Comparison of ENCODE assay signal across 37 cellular contexts in genomic region chr11:125207866-125208425, GRCh38. TPM values are rescaled to one million over a fixed set of nuclear protein-coding genes. Genes with fewer than 3 reads are reported as not detected.
DNase-seq lines count a peak whose midpoint lies in the region; ATAC-seq, FAIRE-seq and TF ChIP-seq lines count a peak whose summit lies in the region.
"Had no signal": no experiment of that assay in that cellular context is flagged by ENCODE, and none has a peak within 500 bp of the region (broad histone marks: within the 10 kb centered on the region; RNA-seq: fewer than 3 reads in every experiment).

No MANE protein-coding gene starts in this region.

- no peak for TF ChIP-seq CTCF in HepG2 (CRISPR knock-in tag; IDR thresholded peaks at IDR 0.05)
- TF ChIP-seq CTCF in right lobe of liver (IDR thresholded peaks at IDR 0.05), result no peak
- TF ChIP-seq CTCF in cardiac fibroblast (IDR thresholded peaks at IDR 0.05; ENCODE audit: low read depth, low read length), result no peak

- CTCF ChIA-PET in HepG2 (lab: Yijun Ruan, JAX; ENCODE audit: low intra/inter-chr PET ratio, low total read pairs), result no interaction called here

- no peak for TF ChIP-seq RAD21 in HepG2 (CRISPR knock-in tag; IDR thresholded peaks at IDR 0.05)

- no peak overlapping the region for H3K9ac ChIP-seq in HepG2 (ENCODE audit: insufficient read depth, low read depth, low read length)

- in situ Hi-C loops in HepG2 (cut with HindIII; ENCODE audit: extremely low pct_ligation_motif_present, low pct_unique_long_range_greater_than_20kb), result no loop called here

- H3K9me3 ChIP-seq in HepG2 (ENCODE audit: low read length), result no peaks in the 10 kb centered on the region
- no peaks in the 10 kb centered on the region for H3K9me3 ChIP-seq in right lobe of liver
- H3K9me3 ChIP-seq: adrenal gland, colonic mucosa, heart right ventricle, lower lobe of right lung had no signal

- intact Hi-C loops in HepG2 (cut with micrococcal nuclease; ENCODE audit: unreplicated experiment), result no loop called here
- intact Hi-C loops in right lobe of liver (cut with DNase I), result no loop called here

- H2AFZ ChIP-seq in HepG2 (ENCODE audit: low read length), result no peak overlapping the region

- POLR2A ChIA-PET in HepG2 (lab: Yijun Ruan, JAX), result no interaction called here

- DNase-seq in HepG2 (ENCODE audit: low spot score) (no peak), right lobe of liver (no peak), cardiac fibroblast (ENCODE audit: low read depth in 2 of 2) (peak; percentile 4 to 57), iris pigment epithelial cell (ENCODE audit: low read depth) (peak; percentile 25), COR-L47 (lab: John Stamatoyannopoulos, UW) (no peak), NCI-H446 (lab: John Stamatoyannopoulos, UW) (no peak)
- DNase-seq: activated CD4-positive, alpha-beta T cell treated with anti-CD3 and anti-CD28 coated beads, Interleukin-2, amount 50 U/mL, for 48 hours; activated CD4-positive, CD25-positive, alpha-beta regulatory T cell treated with anti-CD3 and anti-CD28 coated beads, Interleukin-2, amount 50 U/mL, for 72 hours; activated naive CD4-positive, alpha-beta T cell treated with Interleukin-2 at 50 U/mL for 16 hours; activated T-cell treated with anti-CD3 and anti-CD28 coated beads, Interleukin-2, amount 50 U/mL, for 72 hours; adrenal gland; Calu3; colonic mucosa; DND-41; effector CD8-positive, alpha-beta T cell; GF-D8; heart right ventricle; HFFc6; KG1; lower lobe of right lung; MM.1S; naive thymus-derived CD8-positive, alpha-beta T cell; NCI-H1930; NCI-H2171 treated with DMSO at 0.1 percent for 48 hours; NCI-H524; OCI-M1; Right ventricle myocardium superior; substantia nigra had no signal

- H3K36me3 ChIP-seq in HepG2 (replicated peaks in 1 of 2; ENCODE audit: control insufficient read depth in 1 of 2, insufficient read depth in 2 of 2, low read length in 2 of 2) (no peaks in the 10 kb centered on the region), right lobe of liver (no peaks in the 10 kb centered on the region)
- H3K36me3 ChIP-seq: adrenal gland, cardiac muscle cell, colonic mucosa, heart right ventricle, lower lobe of right lung had no signal

- no TSS peak for BruUV-seq in HepG2 (replicated peaks; lab: Mats Ljungman, UMichigan)

- 0% methylated on average over 1 of the region's 1 CpG for WGBS in HepG2 (ENCODE audit: low lambda C conversion rate)
- WGBS in right lobe of liver (ENCODE audit: insufficient coverage, low coverage, low lambda C conversion rate, missing lambda C conversion rate), result no CpG with 5 or more reads among the region's 1 CpG

- ATAC-seq in HepG2 (no peak), right lobe of liver (no peak), HG02938 (IDR thresholded peaks at IDR 0.05; ENCODE audit: unreplicated experiment) (no peak)
- no peak for ATAC-seq in activated CD4-positive, CD25-positive, alpha-beta regulatory T cell treated with anti-CD3 and anti-CD28 coated beads, Interleukin-2, amount 50 U/mL, for 24 hours
- ATAC-seq: activated T-cell treated with anti-CD3 and anti-CD28 coated beads, Interleukin-2, amount 50 U/mL, for 72 hours; lower lobe of right lung; naive thymus-derived CD8-positive, alpha-beta T cell; SK-N-SH treated with all-trans-retinoic acid at 6 μM for 48 hours; stimulated activated effector memory CD8-positive, alpha-beta T cell treated with anti-CD3 and anti-CD28 coated beads, Interleukin-12 subunit alpha, Interleukin-12 subunit beta, amount 100 ng/mL, for 72 hours had no signal

- H3K4me1 ChIP-seq in HepG2 (ENCODE audit: insufficient read depth, low read length), result peaks cover 27% of the 10 kb centered on the region
- no peaks in the 10 kb centered on the region for H3K4me1 ChIP-seq in right lobe of liver
- H3K4me1 ChIP-seq: adrenal gland, colonic mucosa had no signal

- TF ChIP-seq EP300 in HepG2 (IDR thresholded peaks at IDR 0.05; ENCODE audit: low read depth in 2 of 2, low read length in 2 of 2) (no peak), HepG2 (CRISPR knock-in tag; IDR thresholded peaks at IDR 0.05; ENCODE audit: borderline replicate concordance) (no peak)

- H3K4me3 ChIP-seq in HepG2 (replicated peaks in 1 of 3; ENCODE audit: insufficient read depth in 1 of 3, low read depth in 2 of 3, low read length in 3 of 3) (no peak overlapping the region), right lobe of liver (no peak overlapping the region), cardiac fibroblast (replicated peaks in 1 of 2; ENCODE audit: low read depth in 2 of 2, low read length in 2 of 2) (no peak overlapping the region)
- H3K4me3 ChIP-seq: adrenal gland, cardiac muscle cell, colonic mucosa, heart right ventricle, lower lobe of right lung had no signal

- TF ChIP-seq POLR2A in HepG2 (IDR thresholded peaks at IDR 0.05; ENCODE audit: insufficient read depth in 1 of 2, low read depth in 2 of 2, low read length in 2 of 2), result no peak
- no peak for TF ChIP-seq POLR2A in right lobe of liver (IDR thresholded peaks at IDR 0.05)

- no peaks in the 10 kb centered on the region for H3K79me2 ChIP-seq in HepG2 (ENCODE audit: insufficient read depth, low read length)

- H3K27ac ChIP-seq in HepG2 (ENCODE audit: extremely low read length, insufficient read depth, low read length) (no peak overlapping the region), right lobe of liver (no peak overlapping the region)
- H3K27ac ChIP-seq: adrenal gland, cardiac muscle cell, colonic mucosa, epithelial cell of prostate, heart right ventricle, lower lobe of right lung had no signal

- no peak overlapping the region for H3K4me2 ChIP-seq in HepG2 (ENCODE audit: low read depth, low read length)

- FAIRE-seq in HepG2 (lab: Jason Lieb, UNC), result no peak
- FAIRE-seq: A204.1, HTR-8/SVneo had no signal

- H3K27me3 ChIP-seq in HepG2 (ENCODE audit: control insufficient read depth in 1 of 2, insufficient read depth in 2 of 2, low read length in 2 of 2) (peaks cover 0 to 6% of the 10 kb centered on the region in 2 experiments; a peak in 2 of 5 replicates), right lobe of liver (no peaks in the 10 kb centered on the region)
- H3K27me3 ChIP-seq: adrenal gland, cardiac muscle cell, colonic mucosa, heart right ventricle had no signal

- no peaks in the 10 kb centered on the region for H4K20me1 ChIP-seq in HepG2 (ENCODE audit: insufficient read depth, low read length)

TF ChIP-seq in HepG2, 621 proteins besides CTCF, POLR2A, EP300 and RAD21 (continues in another document):
- no peak for TF ChIP-seq ZNF558 (CRISPR knock-in tag; IDR thresholded peaks at IDR 0.05; ENCODE audit: borderline replicate concordance)
- TF ChIP-seq SSRP1 (CRISPR knock-in tag; IDR thresholded peaks at IDR 0.05), result no peak

RNA-seq across cellular contexts. Expression of gene PKNOX2, which starts 43.4 kb away (rescaled TPM):
- total RNA-seq in HepG2 (2016; rRNA removed; fragmentation: Illumina TruSeq; extraction: Trizol) (not detected in 2 replicates), right lobe of liver (under 1 TPM; 0.09 to 0.31 (median 0.14) TPM)
- total RNA-seq in HepG2 (2016; cell fraction: cytosol; rRNA removed; fragmentation: Illumina TruSeq; extraction: Trizol; ENCODE audit: low read depth), result not detected in 2 replicates
- total RNA-seq in HepG2 (2016; cell fraction: insoluble cytoplasmic fraction; rRNA removed; fragmentation: Illumina TruSeq; extraction: Trizol), result not detected in 2 replicates
- total RNA-seq in HepG2 (2016; cell fraction: membrane; rRNA removed; fragmentation: Illumina TruSeq; extraction: Trizol), result not detected in 2 replicates
- total RNA-seq in HepG2 (2016; cell fraction: nucleus; rRNA removed; fragmentation: Illumina TruSeq; extraction: Trizol), result not detected in 2 replicates
- not detected in 2 replicates for polyA plus RNA-seq in HepG2 (2011; rRNA removed)
- polyA plus RNA-seq in HepG2 (2011; cell fraction: cytosol; rRNA removed), result not detected in 2 replicates
- not detected in 2 replicates for polyA plus RNA-seq in HepG2 (2011; cell fraction: nucleus; rRNA removed)
- polyA plus RNA-seq in HepG2 (2012), result not detected in 2 replicates
- not detected in 2 replicates for polyA plus RNA-seq in HepG2 (2016; cell fraction: cytosol; fragmentation: Illumina TruSeq; extraction: Trizol; ENCODE audit: low read depth)
- not detected in 2 replicates for polyA plus RNA-seq in HepG2 (2016; cell fraction: insoluble cytoplasmic fraction; fragmentation: Illumina TruSeq; extraction: Trizol; ENCODE audit: low read depth)
- polyA plus RNA-seq in HepG2 (2016; cell fraction: membrane; fragmentation: Illumina TruSeq; extraction: Trizol; ENCODE audit: low read depth), result not detected in 2 replicates
- polyA plus RNA-seq in HepG2 (2016; cell fraction: nucleus; fragmentation: Illumina TruSeq; extraction: Trizol; ENCODE audit: insufficient read depth, low read depth), result not detected in 2 replicates
- polyA minus RNA-seq in HepG2 (2011; rRNA and poly(A)+ RNA removed; ENCODE audit: low replicate concordance), result not detected in 2 replicates
- polyA minus RNA-seq in HepG2 (2011; cell fraction: cytosol; rRNA and poly(A)+ RNA removed), result not detected in 2 replicates
- not detected in 2 replicates for polyA minus RNA-seq in HepG2 (2011; cell fraction: nucleus; rRNA and poly(A)+ RNA removed)
- total RNA-seq: activated T-cell treated with anti-CD3 and anti-CD28 coated beads, Interleukin-2, amount 50 U/mL, for 72 hours; Calu3; naive thymus-derived CD8-positive, alpha-beta T cell; pulmonary artery endothelial cell had no signal
- polyA plus RNA-seq: naive thymus-derived CD8-positive, alpha-beta T cell had no signal

Comparison
In these comparisons a context has a peak if more than half of its experiments do, and no peak if none do; other contexts are left out.
1. DNase-seq: peak in cardiac fibroblast (2 of 2) and iris pigment epithelial cell (single experiment); none in HepG2 (single experiment), right lobe of liver (0 of 3), COR-L47 (single experiment) and NCI-H446 (0 of 2).